In the genomic region with DNA sequence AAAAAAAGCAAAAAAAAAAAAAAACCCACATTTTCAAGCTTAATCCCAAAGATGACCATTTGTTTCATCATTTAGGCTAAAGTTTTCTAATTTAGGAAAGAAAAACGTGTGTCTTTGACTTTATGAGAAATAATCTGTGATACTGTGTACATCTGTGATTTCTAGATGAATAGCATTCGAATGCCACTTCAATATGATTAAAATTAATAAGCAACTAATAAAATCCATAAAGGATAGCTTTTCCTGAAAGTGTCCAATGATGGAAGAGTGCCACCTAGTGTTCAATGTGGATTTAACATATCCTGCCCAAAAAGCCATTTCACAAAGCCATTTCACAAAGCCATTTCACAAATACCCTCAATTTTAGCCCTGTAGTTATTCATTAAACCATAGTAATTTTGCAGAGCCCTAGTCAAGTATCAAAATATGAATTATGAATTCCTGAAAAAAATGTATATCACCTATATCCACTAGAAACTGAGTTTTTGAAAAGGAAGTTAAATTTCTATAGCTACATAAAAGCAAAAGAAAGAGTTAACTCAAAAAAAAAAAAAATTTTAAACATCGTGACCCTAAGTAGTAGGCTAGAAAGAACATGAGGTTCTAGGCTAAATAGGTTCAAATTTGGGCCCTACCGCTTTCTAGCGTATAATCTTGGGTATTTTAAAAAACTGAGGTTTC, we compare ENCODE assay signal across 8 cellular contexts. TPM values are rescaled to one million over a fixed set of nuclear protein-coding genes. Genes with fewer than 3 reads are reported as not detected.
DNase-seq lines count a peak whose midpoint lies in the region; ATAC-seq and TF ChIP-seq lines count a peak whose summit lies in the region.

No MANE protein-coding gene starts in this region.

- H3K36me3 ChIP-seq in tibial artery = no peaks in the 10 kb centered on the region

- no peak overlapping the region for H3K27ac ChIP-seq in tibial artery

- peak; percentile 21 for DNase-seq in AG08395 (ENCODE audit: low spot score)
- DNase-seq in GM04504 (ENCODE audit: low read depth) = peak; percentile 26
- DNase-seq in NCI-H2107 treated with DMSO at 0.1 percent for 48 hours (lab: John Stamatoyannopoulos, UW; ENCODE audit: unreplicated experiment) = peak; percentile 52
- peak; percentile 18 for DNase-seq in amniotic stem cell (lab: John Stamatoyannopoulos, UW)
- DNase-seq in iris pigment epithelial cell (ENCODE audit: low read depth) = peak; percentile 52
- DNase-seq in tibial artery = no peak
- no peak for DNase-seq in omental fat pad (ENCODE audit: low spot score)

- no peaks in the 10 kb centered on the region for H3K9me3 ChIP-seq in tibial artery

- no peak overlapping the region for H3K4me3 ChIP-seq in tibial artery

- no peaks in the 10 kb centered on the region for H3K4me1 ChIP-seq in tibial artery

- intact Hi-C loops in tibial artery (cut with DNase I; ENCODE audit: low total_unique reads) = loop anchor here (5.0 to 10.0 kb wide), 3 partner anchors 746 to 1006 kb away; no protein-coding TSS in a partner anchor

- TF ChIP-seq CTCF in tibial artery (IDR thresholded peaks at IDR 0.05) (peak; percentile 73 to 81), omental fat pad (IDR thresholded peaks at IDR 0.05) (no peak)

- ATAC-seq in omental fat pad (ENCODE audit: low FRiP score) (no peak), HG03025 (IDR thresholded peaks at IDR 0.05; ENCODE audit: low FRiP score, unreplicated experiment) (no peak)

- H3K27me3 ChIP-seq in tibial artery = no peaks in the 10 kb centered on the region

RNA-seq across cellular contexts. Expression of a gene that starts 19.1 kb away (rescaled TPM):
- total RNA-seq in omental fat pad = 10 to 100 TPM in 1 of 4 donors, 1 to 10 TPM in 3; 9.0 to 16.8 (median 9.3) TPM

RNA-seq across cellular contexts. Expression of a gene that starts 19.5 kb away (rescaled TPM):
- total RNA-seq in omental fat pad = 10 to 100 TPM; 15.7 to 31.5 (median 22.5) TPM

Comparison
In these comparisons a context has a peak if more than half of its experiments do, and no peak if none do; other contexts are left out.
1. DNase-seq: peak in AG08395 (single experiment), GM04504 (single experiment), NCI-H2107 treated with DMSO at 0.1 percent for 48 hours (single experiment), amniotic stem cell (single experiment) and iris pigment epithelial cell (single experiment); none in tibial artery (0 of 2) and omental fat pad (single experiment).
2. CTCF ChIP-seq: peak in tibial artery (2 of 2); none in omental fat pad (0 of 3).